In genomic region chr4:138205531-138206233, GRCh38 we compare ENCODE assay signal across 12 cellular contexts.
"Had no signal": no experiment of that assay in that cellular context is flagged by ENCODE, and none has a peak within 500 bp of the region (broad histone marks: within the 10 kb centered on the region; RNA-seq: fewer than 3 reads in every experiment).

No MANE protein-coding gene starts in this region.

- H3K9me3 ChIP-seq: ascending aorta, esophagus muscularis mucosa, ovary, vagina had no signal

- H3K27ac ChIP-seq: ascending aorta, esophagus muscularis mucosa, ovary, tibial nerve, vagina had no signal

- H3K36me3 Mint-ChIP-seq: stimulated activated effector memory CD8-positive, alpha-beta T cell treated with anti-CD3 and anti-CD28 coated beads, Interleukin-12 subunit alpha, Interleukin-12 subunit beta, amount 100 ng/mL, for 72 hours had no signal

- H3K4me3 ChIP-seq: ascending aorta, esophagus muscularis mucosa, ovary, tibial nerve, vagina had no signal

- H3K36me3 ChIP-seq: ascending aorta, esophagus muscularis mucosa, ovary, tibial nerve, vagina had no signal

- H3K9me3 Mint-ChIP-seq: activated naive CD8-positive, alpha-beta T cell treated with anti-CD3 and anti-CD28 coated beads, Interleukin-2, amount 50 U/mL, for 24 hours had no signal

- H3K27me3 Mint-ChIP-seq: activated naive CD8-positive, alpha-beta T cell treated with anti-CD3 and anti-CD28 coated beads, Interleukin-2, amount 50 U/mL, for 24 hours had no signal

- H3K4me3 Mint-ChIP-seq: activated CD8-positive, alpha-beta T cell treated with anti-CD3 and anti-CD28 coated beads, Interleukin-2, amount 10 ng/mL, durations not matched to agents 7 days and 5 days; activated naive CD8-positive, alpha-beta T cell treated with anti-CD3 and anti-CD28 coated beads, Interleukin-2, amount 50 U/mL, for 24 hours; stimulated activated effector memory CD8-positive, alpha-beta T cell treated with anti-CD3 and anti-CD28 coated beads, Interleukin-12 subunit alpha, Interleukin-12 subunit beta, amount 100 ng/mL, for 72 hours had no signal

- H3K27me3 ChIP-seq: ascending aorta, esophagus muscularis mucosa, ovary, tibial nerve, vagina had no signal

- ATAC-seq: activated CD8-positive, alpha-beta T cell treated with anti-CD3 and anti-CD28 coated beads, Interleukin-2, amount 10 ng/mL, durations not matched to agents 7 days and 5 days; activated naive CD8-positive, alpha-beta T cell treated with anti-CD3 and anti-CD28 coated beads, Interleukin-2, amount 50 U/mL, for 24 hours; stimulated activated effector memory CD8-positive, alpha-beta T cell treated with anti-CD3 and anti-CD28 coated beads, Interleukin-12 subunit alpha, Interleukin-12 subunit beta, amount 100 ng/mL, for 72 hours had no signal

- DNase-seq: activated CD4-positive, alpha-beta T cell treated with anti-CD3 and anti-CD28 coated beads for 48 hours; activated CD8-positive, alpha-beta memory T cell treated with anti-CD3 and anti-CD28 coated beads, Interleukin-2, amount 50 U/mL, for 48 hours; activated CD8-positive, alpha-beta T cell treated with anti-CD3 and anti-CD28 coated beads, Interleukin-2, amount 10 ng/mL, durations not matched to agents 7 days and 5 days; activated naive CD4-positive, alpha-beta T cell; activated naive CD8-positive, alpha-beta T cell treated with anti-CD3 and anti-CD28 coated beads, Interleukin-2, amount 50 U/mL, for 24 hours; ovary; T1000 had no signal

- H3K4me1 Mint-ChIP-seq: activated naive CD8-positive, alpha-beta T cell treated with anti-CD3 and anti-CD28 coated beads, Interleukin-2, amount 50 U/mL, for 24 hours; stimulated activated effector memory CD8-positive, alpha-beta T cell treated with anti-CD3 and anti-CD28 coated beads, Interleukin-12 subunit alpha, Interleukin-12 subunit beta, amount 100 ng/mL, for 72 hours had no signal

- H3K4me1 ChIP-seq: ascending aorta, tibial nerve, vagina had no signal

- H3K27ac Mint-ChIP-seq: activated CD8-positive, alpha-beta T cell treated with anti-CD3 and anti-CD28 coated beads, Interleukin-2, amount 10 ng/mL, durations not matched to agents 7 days and 5 days; activated naive CD8-positive, alpha-beta T cell treated with anti-CD3 and anti-CD28 coated beads, Interleukin-2, amount 50 U/mL, for 24 hours; stimulated activated effector memory CD8-positive, alpha-beta T cell treated with anti-CD3 and anti-CD28 coated beads, Interleukin-12 subunit alpha, Interleukin-12 subunit beta, amount 100 ng/mL, for 72 hours had no signal
